In the genomic region with DNA sequence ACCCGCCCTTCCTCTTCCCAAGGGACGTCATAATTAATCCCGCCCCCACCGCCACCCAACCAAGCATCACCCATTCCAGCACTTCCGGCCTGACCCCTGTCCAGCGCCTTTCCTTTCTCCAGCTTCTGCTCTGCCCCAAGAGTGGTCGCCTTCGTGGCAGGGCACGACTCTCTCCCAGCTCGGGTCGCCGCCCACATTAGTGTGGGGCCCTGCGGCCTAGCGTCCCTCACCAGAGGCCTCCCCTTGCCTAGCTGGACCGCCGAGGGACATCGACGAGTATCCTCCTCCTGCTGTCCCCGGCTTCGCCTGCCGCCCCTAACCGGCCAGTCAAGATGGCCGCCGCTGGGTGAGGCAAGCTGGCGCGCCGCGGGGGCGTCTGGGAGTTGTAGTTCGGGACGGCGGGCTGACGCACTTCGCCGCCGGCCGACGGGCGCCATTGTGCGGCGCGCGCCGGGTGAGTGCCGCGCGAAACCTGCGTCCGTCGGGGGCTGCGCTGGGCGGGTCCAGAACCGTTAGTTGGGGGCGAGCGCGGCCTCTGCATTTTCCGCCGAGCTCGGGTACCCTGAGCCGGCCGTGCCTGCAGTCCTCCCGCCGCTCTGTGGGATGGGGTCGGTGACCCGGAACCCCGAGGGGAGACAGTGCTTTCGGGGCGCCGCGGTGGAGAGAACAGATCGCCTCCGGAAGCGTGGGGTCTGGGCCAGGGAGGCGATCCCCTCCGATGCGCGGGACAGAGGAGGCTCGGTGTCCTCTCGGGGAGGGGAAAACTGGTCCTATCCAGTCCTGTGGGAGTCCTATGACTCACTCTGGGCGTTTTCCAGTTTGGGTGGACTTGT, we compare ENCODE assay signal across 8 cellular contexts. TPM values are rescaled to one million over a fixed set of nuclear protein-coding genes. Genes with fewer than 3 reads are reported as not detected.
DNase-seq lines count a peak whose midpoint lies in the region; ATAC-seq and TF ChIP-seq lines count a peak whose summit lies in the region.

A gene (plus strand): TSS at position 73 of the 833 bp plus-strand sequence. CDS start 905 bp downstream, outside the sequence.

- H3K27me3 Mint-ChIP-seq in mesothelial cell of epicardium (ENCODE audit: low read depth), result no peaks in the 10 kb centered on the region

- H3K4me3 Mint-ChIP-seq in mesothelial cell of epicardium, result peak within 1 kb of the TSS; percentile 91

- H3K9ac ChIP-seq in NT2/D1 (ENCODE audit: insufficient read length, low read depth), result peak within 1 kb of the TSS; percentile 96

- H3K4me1 Mint-ChIP-seq in mesothelial cell of epicardium, result peaks cover 8% of the 10 kb centered on the region

- H3K4me3 ChIP-seq in NT2/D1 (ENCODE audit: insufficient read length, low read depth), result peak within 1 kb of the TSS; percentile 93

- H3K9me3 Mint-ChIP-seq in mesothelial cell of epicardium, result peaks cover 39% of the 10 kb centered on the region

- no peak for TF ChIP-seq CTCF in mesothelial cell of epicardium (IDR thresholded peaks at IDR 0.05; ENCODE audit: unreplicated experiment)

- in situ Hi-C loops in endometrial microvascular endothelial cells (cut with HindIII; ENCODE audit: inconsistent ontology term, low pct_unique_long_range_greater_than_20kb, low sequenced_read_pairs), result no loop called here

- peak within 1 kb of the TSS; percentile 99 for H3K27ac Mint-ChIP-seq in mesothelial cell of epicardium

- H3K36me3 Mint-ChIP-seq in mesothelial cell of epicardium, result peaks cover 67% of the 10 kb centered on the region

- no peaks in the 10 kb centered on the region for H3K4me1 ChIP-seq in NT2/D1 (ENCODE audit: insufficient read depth, insufficient read length)

- H3K36me3 ChIP-seq in NT2/D1 (ENCODE audit: insufficient read depth, insufficient read length, low read length), result peaks cover 36% of the 10 kb centered on the region

- peak; percentile 92 for DNase-seq in COLO668 (lab: John Stamatoyannopoulos, UW; ENCODE audit: unreplicated experiment)
- peak; percentile 90 for DNase-seq in HS-27A (ENCODE audit: low read depth)
- peak; percentile 82 for DNase-seq in NT2/D1 (ENCODE audit: low read depth, low spot score)
- peak; percentile 71 for DNase-seq in activated CD8-positive, alpha-beta memory T cell treated with anti-CD3 and anti-CD28 coated beads, Interleukin-2, amount 50 U/mL, for 24 hours (ENCODE audit: extremely low read depth)
- peak; percentile 88 to 93 for DNase-seq in mesothelial cell of epicardium (ENCODE audit: low spot score in 2 of 2, unreplicated experiment in 2 of 2)
- peak; percentile 85 to 87 for DNase-seq in stimulated activated CD8-positive, alpha-beta memory T cell treated with anti-CD3 and anti-CD28 coated beads, Interleukin-15, amount 100 ng/mL, for 4 hours (ENCODE audit: low read depth in 2 of 2)

- H3K27me3 ChIP-seq in NT2/D1 (ENCODE audit: insufficient read depth, insufficient read length), result no peaks in the 10 kb centered on the region

- peaks cover 59% of the 10 kb centered on the region for H3K9me3 ChIP-seq in NT2/D1 (ENCODE audit: insufficient read depth, low read length)

- peak; percentile 95 for ATAC-seq in GM19467 (IDR thresholded peaks at IDR 0.05; ENCODE audit: unreplicated experiment)

RNA-seq across cellular contexts. Expression of the gene that starts here (rescaled TPM):
- 13.9 TPM for total RNA-seq in endometrial microvascular endothelial cells (ENCODE audit: inconsistent ontology term)
- total RNA-seq in mesothelial cell of epicardium, result 27.4 to 30.6 TPM (median 27.9 TPM) in 3 replicates

Comparison
In these comparisons a context has a peak if more than half of its experiments do, and no peak if none do; other contexts are left out.
1. Peak in every context shown above with its lines: DNase-seq, ATAC-seq and H3K4me3 ChIP-seq.